Comparison of ENCODE assay signal across 9 cellular contexts in the genomic region with DNA sequence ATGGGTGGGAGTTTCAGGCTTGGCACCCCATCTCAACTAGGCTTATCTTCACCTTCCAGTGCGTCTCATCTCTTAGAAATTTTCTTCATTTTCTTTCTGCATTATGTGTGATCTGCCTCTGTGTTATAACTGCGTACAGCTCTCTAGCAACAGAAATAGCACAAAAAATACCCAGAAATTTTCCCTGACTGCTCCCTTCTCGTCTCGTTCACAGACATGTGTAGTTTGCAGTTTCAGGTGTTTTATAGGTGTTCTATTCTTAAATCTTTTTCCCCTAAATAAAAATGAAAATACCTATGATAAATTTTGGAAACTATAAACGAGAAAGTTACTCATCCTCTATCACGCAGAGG. TPM values are rescaled to one million over a fixed set of nuclear protein-coding genes. Genes with fewer than 3 reads are reported as not detected.
DNase-seq lines count a peak whose midpoint lies in the region; ATAC-seq, FAIRE-seq and TF ChIP-seq lines count a peak whose summit lies in the region.
"Had no signal": no experiment of that assay in that cellular context is flagged by ENCODE, and none has a peak within 500 bp of the region (broad histone marks: within the 10 kb centered on the region; RNA-seq: fewer than 3 reads in every experiment).

No MANE protein-coding gene starts in this region.

- 62 to 64% methylated on average over 6 of the region's 6 CpGs for WGBS in GM23248 (ENCODE audit: low coverage in 1 of 2, low lambda C conversion rate in 2 of 2, missing lambda C conversion rate in 2 of 2), 2 experiments

- in situ Hi-C loops in GM23248 (cut with MboI) = no loop called here

- H3K9ac ChIP-seq in GM23248 = no peak overlapping the region

- no peak overlapping the region for H3K4me2 ChIP-seq in GM23248 (ENCODE audit: unreplicated experiment)

- H2AFZ ChIP-seq in GM23248 = no peak overlapping the region

- peak overlapping the region; percentile 83 to 96 (median 90) for H3K4me3 Mint-ChIP-seq in CD4-positive, alpha-beta memory T cell
- peak overlapping the region in 4 of 5 experiments; percentile 39 to 70 (median 48) for H3K4me3 Mint-ChIP-seq in brain

- TF ChIP-seq POLR2A in H54 (IDR thresholded peaks at IDR 0.05; ENCODE audit: low read depth, low read length) = no peak

- TF ChIP-seq CTCF in brain (conservative IDR thresholded peaks at IDR 0.05) = no peak
- no peak for TF ChIP-seq CTCF in dorsolateral prefrontal cortex (IDR thresholded peaks at IDR 0.05 in 54 of 56, conservative IDR thresholded peaks at IDR 0.05 in 2 of 56; ENCODE audit: low read depth in 1 of 56, partially characterized antibody in 56 of 56)

- no peak for DNase-seq in CD4-positive, alpha-beta memory T cell
- DNase-seq in H54 (ENCODE audit: insufficient read length, low spot score) = no peak
- DNase-seq in dorsolateral prefrontal cortex = no peak
- DNase-seq in GM23248 = no peak
- DNase-seq in NCI-H510A (lab: John Stamatoyannopoulos, UW) = no peak

- FAIRE-seq in H54 (lab: Jason Lieb, UNC) = no peak
- FAIRE-seq: keratinocyte had no signal

- H3K27ac Mint-ChIP-seq in CD4-positive, alpha-beta memory T cell = peak overlapping the region; percentile 68 to 98 (median 81)
- peak overlapping the region in 3 of 5 experiments; percentile 57 to 95 (median 84) for H3K27ac Mint-ChIP-seq in brain

- CTCF ChIA-PET in CD4-positive, alpha-beta memory T cell (lab: Charles Lee; ENCODE audit: partially characterized antibody) = interaction anchor here (2.1 kb wide), 1 partner anchor 45 kb away, joined by 5 read pairs; no protein-coding TSS in a partner anchor

- intact Hi-C loops in CD4-positive, alpha-beta memory T cell (cut with micrococcal nuclease) = no loop called here
- intact Hi-C loops in dorsolateral prefrontal cortex (cut with DNase I) = no loop called here

- peaks cover 57 to 82% (median 67%) of the 10 kb centered on the region in 4 donors for H3K4me1 Mint-ChIP-seq in CD4-positive, alpha-beta memory T cell
- H3K4me1 Mint-ChIP-seq in brain = peaks cover 66% of the 10 kb centered on the region

- H3K9me2 ChIP-seq in GM23248 (ENCODE audit: insufficient read depth) = no peaks in the 10 kb centered on the region

- peaks cover 80% of the 10 kb centered on the region for H3K4me1 ChIP-seq in CD4-positive, alpha-beta memory T cell (ENCODE audit: insufficient read depth, low read length)
- peaks cover 9% of the 10 kb centered on the region; the same call in 1 of the 2 replicates for H3K4me1 ChIP-seq in GM23248 (ENCODE audit: insufficient read depth)

- no peaks in the 10 kb centered on the region for H3K36me3 ChIP-seq in CD4-positive, alpha-beta memory T cell (ENCODE audit: insufficient read depth, low read length)
- H3K36me3 ChIP-seq in GM23248 (ENCODE audit: low read depth) = no peaks in the 10 kb centered on the region

- H3K27ac ChIP-seq in CD4-positive, alpha-beta memory T cell (ENCODE audit: low read depth, low read length) = no peak overlapping the region
- H3K27ac ChIP-seq in dorsolateral prefrontal cortex = peak overlapping the region in 10 of 59 donors; percentile 3 to 59 (median 30)
- H3K27ac ChIP-seq in GM23248 = no peak overlapping the region

- ATAC-seq in GM19397 (IDR thresholded peaks at IDR 0.05; ENCODE audit: unreplicated experiment) = peak; percentile 16
- peak; percentile 7 for ATAC-seq in HG03159 (IDR thresholded peaks at IDR 0.05; ENCODE audit: unreplicated experiment)

- H3K79me2 ChIP-seq in GM23248 (ENCODE audit: insufficient read depth) = peaks cover 85% of the 10 kb centered on the region

- H3K9me3 ChIP-seq in CD4-positive, alpha-beta memory T cell (ENCODE audit: control insufficient read depth in 1 of 2, low read length in 2 of 2) = no peaks in the 10 kb centered on the region
- H3K9me3 ChIP-seq in GM23248 (ENCODE audit: low read depth) = no peaks in the 10 kb centered on the region

- H3K4me3 ChIP-seq in CD4-positive, alpha-beta memory T cell (ENCODE audit: low read length in 2 of 2) = peak overlapping the region in 1 of 2 donors; percentile 20
- H3K4me3 ChIP-seq in dorsolateral prefrontal cortex = peak overlapping the region in 27 of 59 donors; percentile 2 to 50 (median 30)
- no peak overlapping the region for H3K4me3 ChIP-seq in GM23248

- peaks cover 18% of the 10 kb centered on the region; the same call in 1 of the 2 replicates for H4K20me1 ChIP-seq in GM23248 (ENCODE audit: insufficient read depth)

- H3K36me3 Mint-ChIP-seq in CD4-positive, alpha-beta memory T cell = no peaks in the 10 kb centered on the region
- H3K36me3 Mint-ChIP-seq in brain = peaks cover 14% of the 10 kb centered on the region

- no peaks in the 10 kb centered on the region for H3F3A ChIP-seq in GM23248 (ENCODE audit: insufficient read depth)

- POLR2A ChIA-PET in CD4-positive, alpha-beta memory T cell (lab: Charles Lee; ENCODE audit: partially characterized antibody) = interaction anchor here (0.6 to 1.7 kb wide), 8 partner anchors 16 to 206 kb away, joined by 3 to 8 read pairs (median 3); no protein-coding TSS in a partner anchor

- H3K9me3 Mint-ChIP-seq in CD4-positive, alpha-beta memory T cell = peaks cover 0 to 8% (median 0%) of the 10 kb centered on the region in 8 donors
- peaks cover 0 to 5% (median 5%) of the 10 kb centered on the region in 5 experiments for H3K9me3 Mint-ChIP-seq in brain

- no peaks in the 10 kb centered on the region for H3K27me3 Mint-ChIP-seq in CD4-positive, alpha-beta memory T cell
- H3K27me3 Mint-ChIP-seq in brain = peaks cover 4% of the 10 kb centered on the region

- H3K27me3 ChIP-seq in CD4-positive, alpha-beta memory T cell (ENCODE audit: insufficient read depth, low read length) = no peaks in the 10 kb centered on the region
- no peaks in the 10 kb centered on the region for H3K27me3 ChIP-seq in dorsolateral prefrontal cortex
- no peaks in the 10 kb centered on the region for H3K27me3 ChIP-seq in GM23248 (replicated peaks; ENCODE audit: insufficient read depth)

RNA-seq across cellular contexts. Expression of gene TET3, which starts 48.2 kb away (rescaled TPM):
- total RNA-seq in CD4-positive, alpha-beta memory T cell = 10 to 100 TPM; 18.2 to 19.4 TPM
- under 1 TPM; 0.03 to 0.57 TPM for polyA plus RNA-seq in CD4-positive, alpha-beta memory T cell
- polyA plus RNA-seq in brain (ENCODE audit: insufficient read depth, low read depth, low replicate concordance) = 9.4 TPM
- 10 to 100 TPM; 16.6 to 47.0 (median 25.4) TPM for total RNA-seq in dorsolateral prefrontal cortex
- 2.9 and 4.3 TPM in 2 replicates for total RNA-seq in GM23248 (2014; rRNA removed; shearing (Covaris generic))
- 1.3 TPM in 2 replicates for polyA plus RNA-seq in GM23248 (2016; fragmentation: Nextera tagmentation; extraction: Ambion mirVana)
